In genomic region chr5:58148366-58148765, GRCh38 we compare ENCODE assay signal across 33 cellular contexts.
"Had no signal": no experiment of that assay in that cellular context is flagged by ENCODE, and none has a peak within 500 bp of the region (broad histone marks: within the 10 kb centered on the region; RNA-seq: fewer than 3 reads in every experiment).

No MANE protein-coding gene starts in this region.

- H3K4me1 Mint-ChIP-seq: activated CD8-positive, alpha-beta memory T cell treated with anti-CD3 and anti-CD28 coated beads, Interleukin-2, amount 10 ng/mL, durations not matched to agents 7 days and 5 days; activated naive CD4-positive, alpha-beta T cell treated with anti-CD3 and anti-CD28 coated beads, Interleukin-2, amount 10 ng/mL, durations not matched to agents 7 days and 5 days; activated naive CD8-positive, alpha-beta T cell treated with anti-CD3 and anti-CD28 coated beads, Interleukin-2, amount 50 U/mL, for 24 hours had no signal

- H3K4me3 ChIP-seq: PC-9, SJCRH30, SK-N-MC had no signal

- H3K27ac ChIP-seq: PC-9, SJCRH30, SK-N-MC, WERI-Rb-1 had no signal

- H3K9me3 ChIP-seq: SJCRH30 had no signal

- H3K4me3 Mint-ChIP-seq: activated CD4-positive, alpha-beta memory T cell treated with anti-CD3 and anti-CD28 coated beads, Interleukin-2, amount 10 ng/mL, durations not matched to agents 7 days and 5 days; activated CD8-positive, alpha-beta memory T cell treated with anti-CD3 and anti-CD28 coated beads, Interleukin-2, amount 10 ng/mL, durations not matched to agents 7 days and 5 days; activated naive CD4-positive, alpha-beta T cell treated with anti-CD3 and anti-CD28 coated beads, Interleukin-2, amount 10 ng/mL, durations not matched to agents 7 days and 5 days; activated naive CD8-positive, alpha-beta T cell; activated naive CD8-positive, alpha-beta T cell treated with anti-CD3 and anti-CD28 coated beads, Interleukin-2, amount 50 U/mL, for 24 hours; brain had no signal

- H3K27ac Mint-ChIP-seq: activated CD4-positive, alpha-beta memory T cell treated with anti-CD3 and anti-CD28 coated beads, Interleukin-2, amount 10 ng/mL, durations not matched to agents 7 days and 5 days; activated CD8-positive, alpha-beta memory T cell treated with anti-CD3 and anti-CD28 coated beads, Interleukin-2, amount 10 ng/mL, durations not matched to agents 7 days and 5 days; activated naive CD4-positive, alpha-beta T cell treated with anti-CD3 and anti-CD28 coated beads, Interleukin-2, amount 10 ng/mL, durations not matched to agents 7 days and 5 days; activated naive CD8-positive, alpha-beta T cell; activated naive CD8-positive, alpha-beta T cell treated with anti-CD3 and anti-CD28 coated beads, Interleukin-2, amount 50 U/mL, for 24 hours had no signal

- H3K36me3 Mint-ChIP-seq: activated CD8-positive, alpha-beta memory T cell treated with anti-CD3 and anti-CD28 coated beads, Interleukin-2, amount 10 ng/mL, durations not matched to agents 7 days and 5 days; activated naive CD4-positive, alpha-beta T cell treated with anti-CD3 and anti-CD28 coated beads, Interleukin-2, amount 10 ng/mL, durations not matched to agents 7 days and 5 days; activated naive CD8-positive, alpha-beta T cell; brain had no signal

- DNase-seq: activated CD4-positive, alpha-beta memory T cell treated with anti-CD3 and anti-CD28 coated beads, Interleukin-2, amount 10 ng/mL, durations not matched to agents 7 days and 5 days; activated CD4-positive, alpha-beta T cell treated with anti-CD3 and anti-CD28 coated beads for 1 hour; activated CD4-positive, alpha-beta T cell treated with anti-CD3 and anti-CD28 coated beads for 48 hours; activated CD4-positive, CD25-positive, alpha-beta regulatory T cell; activated CD8-positive, alpha-beta memory T cell treated with anti-CD3 and anti-CD28 coated beads for 24 hours; activated CD8-positive, alpha-beta memory T cell treated with anti-CD3 and anti-CD28 coated beads, Interleukin-2, amount 10 ng/mL, durations not matched to agents 7 days and 5 days; activated CD8-positive, alpha-beta memory T cell treated with anti-CD3 and anti-CD28 coated beads, Interleukin-2, amount 50 U/mL, for 48 hours; activated effector memory CD4-positive, alpha-beta T cell treated with Interleukin-2 at 50 U/mL for 16 hours; activated naive CD4-positive, alpha-beta T cell treated with anti-CD3 and anti-CD28 coated beads, Interleukin-2, amount 10 ng/mL, durations not matched to agents 7 days and 5 days; activated naive CD8-positive, alpha-beta T cell treated with anti-CD3 and anti-CD28 coated beads, Interleukin-2, amount 50 U/mL, for 24 hours; activated T-cell treated with anti-CD3 and anti-CD28 coated beads, Interleukin-2, amount 50 U/mL, for 48 hours; anterior cingulate cortex; caudate nucleus; Kasumi-1; KG1; MM.1S; MV-4-11; NCI-H1092; NCI-H1436 treated with DMSO at 0.1 percent for 48 hours; NCI-H1694 treated with DMSO at 0.1 percent for 48 hours; NCI-H2029 treated with DMSO at 0.1 percent for 48 hours; NCI-H2107; NCI-H510A; NCI-H526; NCI-H748 treated with DMSO at 0.1 percent for 48 hours; PC-9; SHP77; SJCRH30; T1000; WERI-Rb-1 had no signal

- H3K36me3 ChIP-seq: SJCRH30, WERI-Rb-1 had no signal

- H3K9me3 Mint-ChIP-seq: activated naive CD4-positive, alpha-beta T cell treated with anti-CD3 and anti-CD28 coated beads, Interleukin-2, amount 10 ng/mL, durations not matched to agents 7 days and 5 days; activated naive CD8-positive, alpha-beta T cell treated with anti-CD3 and anti-CD28 coated beads, Interleukin-2, amount 50 U/mL, for 24 hours had no signal

- H3K27me3 Mint-ChIP-seq: activated CD4-positive, alpha-beta memory T cell treated with anti-CD3 and anti-CD28 coated beads, Interleukin-2, amount 10 ng/mL, durations not matched to agents 7 days and 5 days; activated CD8-positive, alpha-beta memory T cell treated with anti-CD3 and anti-CD28 coated beads, Interleukin-2, amount 10 ng/mL, durations not matched to agents 7 days and 5 days; activated naive CD4-positive, alpha-beta T cell treated with anti-CD3 and anti-CD28 coated beads, Interleukin-2, amount 10 ng/mL, durations not matched to agents 7 days and 5 days; activated naive CD8-positive, alpha-beta T cell treated with anti-CD3 and anti-CD28 coated beads, Interleukin-2, amount 50 U/mL, for 24 hours; brain had no signal

- H3K4me2 ChIP-seq: PC-9 had no signal

- H2AFZ ChIP-seq: PC-9 had no signal

- H3K27me3 ChIP-seq: SJCRH30 had no signal

- ATAC-seq: activated CD8-positive, alpha-beta memory T cell treated with anti-CD3 and anti-CD28 coated beads, Interleukin-2, amount 10 ng/mL, durations not matched to agents 7 days and 5 days; activated naive CD8-positive, alpha-beta T cell treated with anti-CD3 and anti-CD28 coated beads, Interleukin-2, amount 50 U/mL, for 24 hours had no signal
